In genomic region chr20:46182271-46182670, GRCh38 we compare ENCODE assay signal across 26 cellular contexts.
"Had no signal": no experiment of that assay in that cellular context is flagged by ENCODE, and none has a peak within 500 bp of the region (broad histone marks: within the 10 kb centered on the region; RNA-seq: fewer than 3 reads in every experiment).

No MANE protein-coding gene starts in this region.

- ATAC-seq: activated naive CD4-positive, alpha-beta T cell treated with anti-CD3 and anti-CD28 coated beads, Interleukin-2, amount 50 U/mL, for 72 hours; activated T-cell treated with anti-CD3 and anti-CD28 coated beads, Interleukin-2, amount 50 U/mL, for 4 hours; body of pancreas; Panc1; T-cell had no signal

- DNase-seq: activated B cell treated with CpG ODN at 0.5 μM for 24 hours; activated CD4-positive, alpha-beta memory T cell treated with anti-CD3 and anti-CD28 coated beads for 36 hours; activated CD4-positive, alpha-beta T cell treated with anti-CD3 and anti-CD28 coated beads for 4 hours; activated CD4-positive, alpha-beta T cell treated with anti-CD3 and anti-CD28 coated beads, Interleukin-2, amount 50 U/mL, for 1 hour; activated CD4-positive, CD25-positive, alpha-beta regulatory T cell treated with anti-CD3 and anti-CD28 coated beads, Interleukin-2, amount 50 U/mL, for 72 hours; activated CD8-positive, alpha-beta memory T cell treated with anti-CD3 and anti-CD28 coated beads, Interleukin-2, amount 50 U/mL, for 4 hours; activated gamma-delta T cell treated with Interleukin-2 at 50 U/mL for 16 hours; activated naive CD4-positive, alpha-beta T cell treated with anti-CD3 and anti-CD28 coated beads for 36 hours; activated T-cell treated with anti-CD3 and anti-CD28 coated beads for 4 hours; activated T-cell treated with anti-CD3 and anti-CD28 coated beads, Interleukin-2, amount 50 U/mL, for 4 hours; adrenal gland; body of pancreas; colonic mucosa; NCI-H1105; NCI-H1417 treated with DMSO at 0.1 percent for 48 hours; NCI-H187 treated with DMSO at 0.1 percent for 48 hours; NCI-H2081; NCI-H345; NCI-H510A treated with DMSO at 0.1 percent for 48 hours; SHP77; SK-N-SH; T-cell; T-helper 2 cell; T-helper 9 cell had no signal
